In genomic region chr3:141454906-141455602, GRCh38 we compare ENCODE assay signal across 8 cellular contexts. TPM values are rescaled to one million over a fixed set of nuclear protein-coding genes. Genes with fewer than 3 reads are reported as not detected.
A peak's percentile ranks its signal among the peaks of the same experiment; 100 is the strongest.
DNase-seq lines count a peak whose midpoint lies in the region; ATAC-seq, FAIRE-seq and TF ChIP-seq lines count a peak whose summit lies in the region.

No MANE protein-coding gene starts in this region.

- in situ Hi-C loops in mammary epithelial cell (cut with MboI; ENCODE audit: low sequenced_read_pairs in 2 of 2) = loop anchor here in 1 of 2 donors (5.0 kb wide), 1 partner anchor 153 kb away; no protein-coding TSS in a partner anchor

- H3K79me2 ChIP-seq in MM.1S (ENCODE audit: low read length) (peaks cover 10% of the 10 kb centered on the region; the same call in 1 of the 2 replicates), mammary epithelial cell (ENCODE audit: insufficient read depth, low read length) (no peaks in the 10 kb centered on the region), keratinocyte (ENCODE audit: control insufficient read depth, insufficient read depth, low read length) (no peaks in the 10 kb centered on the region)

- 56% methylated on average over 12 of the region's 20 CpGs for WGBS in mammary epithelial cell (ENCODE audit: low coverage, missing lambda C conversion rate)
- WGBS in stomach, 5 donors = 20 to 58% (median 46%) methylated on average over 19 to 20 of the region's 20 CpGs

- intact Hi-C loops in mammary epithelial cell (cut with micrococcal nuclease) (loop anchor here (10.0 kb wide), 1 partner anchor 460 kb away; no protein-coding TSS in a partner anchor), stomach (cut with DNase I; ENCODE audit: low total_unique reads) (loop anchor here (5.0 to 10.0 kb wide), 2 partner anchors 98 to 150 kb away; no protein-coding TSS in a partner anchor)

- TF ChIP-seq EP300 in stomach (IDR thresholded peaks at IDR 0.05) = no peak

- peak; percentile 54 for ATAC-seq in GM21515 (IDR thresholded peaks at IDR 0.05; ENCODE audit: unreplicated experiment)

- H3K9me1 ChIP-seq in keratinocyte (ENCODE audit: control insufficient read depth, extremely low read depth, insufficient read depth, low read length) = no peaks in the 10 kb centered on the region

- H3K9ac ChIP-seq in MM.1S (ENCODE audit: low read length) = no peak overlapping the region
- H3K9ac ChIP-seq in mammary epithelial cell (ENCODE audit: insufficient read depth, low read length) = no peak overlapping the region
- H3K9ac ChIP-seq in keratinocyte (ENCODE audit: control insufficient read depth, extremely low read depth, insufficient read depth, low read length) = no peak overlapping the region

- no TSS peak for BruUV-seq in mammary epithelial cell (replicated peaks; lab: Mats Ljungman, UMichigan)

- no peak for TF ChIP-seq POLR2A in stomach (IDR thresholded peaks at IDR 0.05)

- FAIRE-seq in keratinocyte (lab: Jason Lieb, UNC) = peak; percentile 85

- H3F3A ChIP-seq in MM.1S (ENCODE audit: insufficient read depth, low read length) = peaks cover 44% of the 10 kb centered on the region

- H3K36me3 ChIP-seq in MM.1S (replicated peaks; ENCODE audit: insufficient read depth, low read length) = no peaks in the 10 kb centered on the region
- H3K36me3 ChIP-seq in mammary epithelial cell (ENCODE audit: insufficient read depth, low read length) = no peaks in the 10 kb centered on the region
- H3K36me3 ChIP-seq in keratinocyte (ENCODE audit: control insufficient read depth in 2 of 2, extremely low read depth in 1 of 2, insufficient read depth in 2 of 2, low read length in 2 of 2) = no peaks in the 10 kb centered on the region
- no peaks in the 10 kb centered on the region for H3K36me3 ChIP-seq in stomach

- dilution Hi-C loops in mammary epithelial cell (cut with HindIII; ENCODE audit: low sequenced_read_pairs) = loop anchor here (5.0 kb wide), 2 partner anchors 43 to 148 kb away; no protein-coding TSS in a partner anchor
- dilution Hi-C loops in keratinocyte (cut with MboI; ENCODE audit: extremely low pct_ligation_motif_present, low sequenced_read_pairs) = no loop called here

- DNase-seq in DMS79 treated with DMSO at 0.1 percent for 48 hours (lab: John Stamatoyannopoulos, UW) (peak; percentile 73), MM.1S (peak; percentile 85), RKO (ENCODE audit: low spot score) (peak; percentile 93), mammary epithelial cell (peak; percentile 79), keratinocyte (ENCODE audit: low read depth, low spot score) (peak; percentile 72), stomach (no peak), mesenteric fat pad (ENCODE audit: low spot score) (no peak)

- no peak overlapping the region for H3K27ac ChIP-seq in MM.1S (ENCODE audit: low read length)
- no peak overlapping the region for H3K27ac ChIP-seq in mammary epithelial cell (ENCODE audit: insufficient read depth, low read depth, low read length)
- H3K27ac ChIP-seq in keratinocyte (ENCODE audit: control insufficient read depth, insufficient read depth, low read length) = no peak overlapping the region
- H3K27ac ChIP-seq in stomach = peak overlapping the region; percentile 60 to 80 (median 73)

- peaks cover 29% of the 10 kb centered on the region for H3K4me1 ChIP-seq in MM.1S (ENCODE audit: low read length)
- no peaks in the 10 kb centered on the region for H3K4me1 ChIP-seq in mammary epithelial cell (ENCODE audit: insufficient read depth, low read length)
- peaks cover 7% of the 10 kb centered on the region for H3K4me1 ChIP-seq in keratinocyte (ENCODE audit: control insufficient read depth, extremely low read depth, insufficient read depth, low read length)
- H3K4me1 ChIP-seq in stomach = peaks cover 16 to 64% (median 49%) of the 10 kb centered on the region in 4 donors

- H3K4me3 ChIP-seq in MM.1S (ENCODE audit: low read length) = no peak overlapping the region
- no peak overlapping the region for H3K4me3 ChIP-seq in mammary epithelial cell (replicated peaks in 1 of 3; ENCODE audit: insufficient read depth in 1 of 3, low read depth in 2 of 3, low read length in 3 of 3)
- H3K4me3 ChIP-seq in keratinocyte (ENCODE audit: control insufficient read depth in 2 of 3, extremely low read depth in 1 of 3, insufficient read depth in 2 of 3, low read depth in 1 of 3, low read length in 3 of 3) = peak overlapping the region in 1 of 3 experiments; percentile 21
- H3K4me3 ChIP-seq in stomach = peak overlapping the region; percentile 5 to 42 (median 30)

- H3K27me3 ChIP-seq in MM.1S (replicated peaks; ENCODE audit: insufficient read depth, low read length) (no peaks in the 10 kb centered on the region), mammary epithelial cell (ENCODE audit: insufficient read depth, low read length) (no peaks in the 10 kb centered on the region), keratinocyte (ENCODE audit: control insufficient read depth, extremely low read depth, insufficient read depth, low read length) (no peaks in the 10 kb centered on the region), stomach (no peaks in the 10 kb centered on the region)

- no peaks in the 10 kb centered on the region for H3K9me2 ChIP-seq in MM.1S (replicated peaks; ENCODE audit: insufficient read depth, low read length)

- peak; percentile 73 for TF ChIP-seq CTCF in MM.1S (IDR thresholded peaks at IDR 0.05; ENCODE audit: low read length)
- TF ChIP-seq CTCF in mammary epithelial cell (conservative IDR thresholded peaks at IDR 0.05 in 1 of 2, IDR thresholded peaks at IDR 0.05 in 1 of 2; ENCODE audit: extremely low read depth in 1 of 2, insufficient read depth in 1 of 2, low read depth in 1 of 2, low read length in 2 of 2) = peak; percentile 73 to 75
- TF ChIP-seq CTCF in keratinocyte (optimal IDR thresholded peaks at IDR 0.05 in 1 of 3, IDR thresholded peaks at IDR 0.05 in 1 of 3, conservative IDR thresholded peaks at IDR 0.05 in 1 of 3; ENCODE audit: extremely low read depth in 1 of 3, insufficient read depth in 2 of 3, low read length in 3 of 3) = peak; percentile 50 to 78 (median 75)
- peak in 5 of 7 experiments; percentile 62 to 77 (median 73) for TF ChIP-seq CTCF in stomach (IDR thresholded peaks at IDR 0.05)

- H3K4me2 ChIP-seq in MM.1S (ENCODE audit: low read depth, low read length) (peak overlapping the region; percentile 78; the same call in 1 of the 2 replicates), mammary epithelial cell (ENCODE audit: insufficient read depth, low read depth, low read length) (no peak overlapping the region), keratinocyte (ENCODE audit: control insufficient read depth, extremely low read depth, insufficient read depth, low read depth, low read length) (peak overlapping the region; percentile 66)

- H4K20me1 ChIP-seq in MM.1S (ENCODE audit: insufficient read depth, low read length) (peaks cover 2% of the 10 kb centered on the region; the same call in 1 of the 2 replicates), mammary epithelial cell (ENCODE audit: insufficient read depth, low read length) (no peaks in the 10 kb centered on the region), keratinocyte (ENCODE audit: control insufficient read depth, extremely low read depth, insufficient read depth, low read length) (no peaks in the 10 kb centered on the region)

- CTCF ChIA-PET in mammary epithelial cell (lab: Charles Lee; ENCODE audit: low non-redundant PET) = interaction anchor here (0.5 to 1.1 kb wide), 8 partner anchors 10 to 458 kb away, joined by 3 to 8 read pairs (median 5); no protein-coding TSS in a partner anchor

- H2AFZ ChIP-seq in MM.1S (ENCODE audit: low read length) = no peak overlapping the region
- no peak overlapping the region for H2AFZ ChIP-seq in mammary epithelial cell (ENCODE audit: low read depth, low read length)
- H2AFZ ChIP-seq in keratinocyte (ENCODE audit: control insufficient read depth, low read length) = peak overlapping the region; percentile 77

- H3K9me3 ChIP-seq in MM.1S (replicated peaks; ENCODE audit: insufficient read depth, low read length) = no peaks in the 10 kb centered on the region
- H3K9me3 ChIP-seq in mammary epithelial cell (replicated peaks; ENCODE audit: insufficient read depth, low read length) = no peaks in the 10 kb centered on the region
- no peaks in the 10 kb centered on the region for H3K9me3 ChIP-seq in keratinocyte (ENCODE audit: control insufficient read depth, low read depth, low read length)
- no peaks in the 10 kb centered on the region for H3K9me3 ChIP-seq in stomach

RNA-seq across cellular contexts. Expression of gene RASA2, which starts 31.8 kb away (rescaled TPM):
- total RNA-seq in mammary epithelial cell (10 to 100 TPM; 14.8 to 19.5 TPM), stomach (10 to 100 TPM in 4 of 5 donors, 1 to 10 TPM in 1; 6.2 to 32.1 (median 21.7) TPM), mesenteric fat pad (24.4 TPM)
- polyA plus RNA-seq in mammary epithelial cell (6.3 TPM), keratinocyte (5.1 to 10.3 TPM (median 6.3 TPM) in 3 replicates), stomach (1 to 10 TPM; 2.6 to 3.8 (median 3.4) TPM)
- polyA minus RNA-seq in mammary epithelial cell (16.3 TPM), keratinocyte (1.0 to 17.8 TPM (median 9.4 TPM) in 3 replicates)
- polyA plus RNA-seq in keratinocyte (2011; ENCODE audit: low read depth) = 14.7 TPM
- polyA plus RNA-seq in keratinocyte (2011; cell fraction: cytosol; rRNA removed) = 3.3 and 6.7 TPM in 2 replicates
- polyA plus RNA-seq in keratinocyte (2011; cell fraction: nucleus; rRNA removed) = 11.3 and 16.1 TPM in 2 replicates
- polyA plus RNA-seq in keratinocyte (2012; ENCODE audit: low replicate concordance) = 5.1 and 7.1 TPM in 2 replicates
- polyA minus RNA-seq in keratinocyte (2011; cell fraction: cytosol; rRNA and poly(A)+ RNA removed) = 7.5 TPM
- polyA minus RNA-seq in keratinocyte (2011; cell fraction: nucleus; rRNA and poly(A)+ RNA removed) = 7.9 and 25.2 TPM in 2 replicates

Comparison
In these comparisons a context has a peak if more than half of its experiments do, and no peak if none do; other contexts are left out.
1. DNase-seq: peak in DMS79 treated with DMSO at 0.1 percent for 48 hours (single experiment), MM.1S (single experiment), RKO (single experiment), mammary epithelial cell (single experiment) and keratinocyte (single experiment); none in stomach (single experiment) and mesenteric fat pad (single experiment).
2. H3K27ac ChIP-seq: peak in stomach (5 of 5); none in MM.1S (single experiment), mammary epithelial cell (single experiment) and keratinocyte (single experiment).
3. H3K4me3 ChIP-seq: peak in stomach (4 of 4); none in MM.1S (single experiment) and mammary epithelial cell (0 of 3).
4. Peak in every context shown above with its lines, with median percentiles within 50 percentile points of each other: CTCF ChIP-seq.